ENCODE assay signal across 1 cellular context in the genomic region with DNA sequence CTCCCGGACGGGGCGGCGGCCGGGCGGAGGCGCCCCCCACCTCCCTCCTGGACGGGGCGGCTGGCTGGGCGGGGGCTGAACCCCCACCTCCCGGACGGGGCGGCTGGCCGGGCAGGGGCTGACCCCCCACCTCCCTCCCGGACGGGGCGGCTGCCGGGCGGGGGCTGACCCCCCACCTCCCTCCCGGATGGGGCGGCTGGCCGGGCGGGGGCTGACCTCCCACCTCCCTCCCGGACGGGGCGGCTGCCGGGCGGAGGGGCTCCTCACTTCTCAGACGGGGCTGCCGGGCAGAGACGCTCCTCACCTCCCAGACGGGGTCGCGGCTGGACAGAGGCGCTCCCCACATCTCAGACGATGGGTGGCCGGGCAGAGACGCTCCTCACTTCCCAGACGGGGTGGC. TPM values are rescaled to one million over a fixed set of nuclear protein-coding genes. Genes with fewer than 3 reads are reported as not detected.
DNase-seq lines count a peak whose midpoint lies in the region; ATAC-seq lines count a peak whose summit lies in the region.
"Not testable (repeated sequence)": the region's sequence is repeated elsewhere in the genome, so short reads cannot be mapped to it uniquely, and the experiment has no call there.

No MANE protein-coding gene starts in this region.

- not testable (repeated sequence) for H3K9me3 ChIP-seq in right cardiac atrium (ENCODE audit: control insufficient read depth, low read length)

- peak in 2 of 3 donors; percentile 12 to 51 for DNase-seq in right cardiac atrium

- 94% methylated on average over 39 of the region's 39 CpGs for WGBS in right cardiac atrium

- H3K27ac ChIP-seq in right cardiac atrium (ENCODE audit: low read length), result not testable (repeated sequence)

- not testable (repeated sequence) for H3K4me3 ChIP-seq in right cardiac atrium (ENCODE audit: low read length)

- H3K27me3 ChIP-seq in right cardiac atrium (ENCODE audit: control insufficient read depth, insufficient read depth), result not testable (repeated sequence)

- ATAC-seq in right cardiac atrium, result not testable (repeated sequence)

- intact Hi-C loops in right cardiac atrium (cut with DNase I), result not testable (repeated sequence)

- not testable (repeated sequence) for H3K4me1 ChIP-seq in right cardiac atrium (ENCODE audit: control insufficient read depth, insufficient read depth, low read length)

RNA-seq across cellular contexts. Expression of a gene that starts 20.9 kb away (rescaled TPM):
- 10 to 100 TPM; 14.8 to 24.8 (median 19.6) TPM for total RNA-seq in right cardiac atrium
- polyA plus RNA-seq in right cardiac atrium, result 17.0 TPM
